ENCODE assay signal across 1 cellular context in genomic region chr2:62687644-62688043, GRCh38.
TF ChIP-seq lines count a peak whose summit lies in the region.

No MANE protein-coding gene starts in this region.

TF ChIP-seq in SK-N-SH, 30 proteins besides CTCF, POLR2A, EP300 and RAD21 (continued from another document):
- TF ChIP-seq USF2 (IDR thresholded peaks at IDR 0.05; ENCODE audit: borderline replicate concordance, low read depth, low read length) (no peak), SIN3A (IDR thresholded peaks at IDR 0.05; ENCODE audit: borderline replicate concordance, low read depth, low read length) (no peak), MXI1 (IDR thresholded peaks at IDR 0.05; ENCODE audit: low read depth, low read length) (no peak)
